ENCODE assay signal across 9 cellular contexts in the genomic region with DNA sequence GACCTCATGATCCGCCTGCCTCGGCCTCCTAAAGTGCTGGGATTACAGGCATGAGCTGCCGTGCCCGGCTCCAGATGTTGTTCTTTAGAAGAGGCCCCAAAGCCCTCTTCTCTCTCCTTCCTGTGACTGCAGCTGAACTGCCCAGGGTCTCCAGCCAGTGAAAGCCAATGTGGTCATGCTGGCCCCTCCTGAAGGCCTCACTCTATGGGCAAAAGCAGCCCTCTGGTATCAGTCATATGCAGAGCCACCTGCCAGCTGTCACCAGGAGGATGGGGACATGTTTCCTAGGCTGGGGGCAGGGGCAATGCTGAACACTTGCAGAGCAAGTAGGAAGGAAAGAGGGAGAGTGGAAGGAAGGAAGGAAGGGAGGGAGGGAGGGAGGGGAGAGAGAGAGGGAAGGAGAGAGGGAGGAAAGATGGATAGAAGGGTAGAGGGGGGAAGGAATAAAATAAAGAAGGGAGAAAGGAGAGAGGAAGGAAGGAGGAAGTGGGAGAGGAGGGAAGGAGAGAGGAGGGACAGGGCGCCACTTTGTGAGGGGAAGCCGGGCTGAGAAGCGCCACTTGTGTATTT. TPM values are rescaled to one million over a fixed set of nuclear protein-coding genes. Genes with fewer than 3 reads are reported as not detected.
DNase-seq lines count a peak whose midpoint lies in the region; ATAC-seq and TF ChIP-seq lines count a peak whose summit lies in the region.
"Had no signal": no experiment of that assay in that cellular context is flagged by ENCODE, and none has a peak within 500 bp of the region (broad histone marks: within the 10 kb centered on the region; RNA-seq: fewer than 3 reads in every experiment).

No MANE protein-coding gene starts in this region.

- H2BK12ac ChIP-seq in H9 (ENCODE audit: insufficient read length, low read depth, low read length) = no peak overlapping the region

- H3K79me2 ChIP-seq in H9 (ENCODE audit: insufficient read depth, low read length) (no peaks in the 10 kb centered on the region), hepatocyte (no peaks in the 10 kb centered on the region)

- no peaks in the 10 kb centered on the region for H3K36me3 Mint-ChIP-seq in H9 (ENCODE audit: insufficient read depth in 1 of 3, low read depth in 3 of 3)
- H3K36me3 Mint-ChIP-seq in T-helper 17 cell (ENCODE audit: low read depth) = no peaks in the 10 kb centered on the region

- H3K23ac ChIP-seq in H9 (ENCODE audit: insufficient read length, low read depth, low read length) = no peak overlapping the region

- DNase-seq in H9 = no peak
- no peak for DNase-seq in T-helper 17 cell
- no peak for DNase-seq in hepatocyte (ENCODE audit: low spot score)
- no peak for DNase-seq in NCI-H748 (lab: John Stamatoyannopoulos, UW; ENCODE audit: unreplicated experiment)
- no peak for DNase-seq in pons (ENCODE audit: low spot score)
- no peak for DNase-seq in epidermal melanocyte (ENCODE audit: insufficient read length, low spot score)
- DNase-seq: activated B cell treated with CpG ODN at 0.5 μM for 24 hours had no signal

- H2BK120ac ChIP-seq in H9 (ENCODE audit: low read depth, low read length, poor library complexity, severe bottlenecking) = no peak overlapping the region

- H3K27me3 Mint-ChIP-seq in H9 (ENCODE audit: low read depth) (peaks cover 2% of the 10 kb centered on the region; the same call in 1 of the 2 replicates), T-helper 17 cell (no peaks in the 10 kb centered on the region)

- H3K4me3 Mint-ChIP-seq in H9 (no peak overlapping the region), T-helper 17 cell (peak overlapping the region; percentile 75)

- no peak overlapping the region for H4K8ac ChIP-seq in H9 (replicated peaks; ENCODE audit: insufficient read length, low read depth, low read length)

- peaks cover 7% of the 10 kb centered on the region; the same call in 1 of the 2 replicates for H3K4me1 ChIP-seq in H9 (ENCODE audit: insufficient read depth, low read length)
- H3K4me1 ChIP-seq in hepatocyte (ENCODE audit: insufficient read depth) = peaks cover 18% of the 10 kb centered on the region

- H3K27ac ChIP-seq in H9 (ENCODE audit: insufficient read length, low read depth, low read length) (no peak overlapping the region), hepatocyte (peak overlapping the region; percentile 91), skin epidermis (peak overlapping the region; percentile 32 to 98 (median 86))

- no peaks in the 10 kb centered on the region for H3K79me1 ChIP-seq in H9 (ENCODE audit: insufficient read depth, low read depth, low read length, poor library complexity, severe bottlenecking)

- no peaks in the 10 kb centered on the region for H3K9me2 ChIP-seq in hepatocyte (replicated peaks; ENCODE audit: insufficient read depth)

- H3K4me1 Mint-ChIP-seq in H9 = peaks cover 24 to 33% of the 10 kb centered on the region in 2 experiments
- peaks cover 18% of the 10 kb centered on the region for H3K4me1 Mint-ChIP-seq in T-helper 17 cell

- no peak overlapping the region for H2BK15ac ChIP-seq in H9 (ENCODE audit: low read depth, low read length)

- no peak overlapping the region for H3K56ac ChIP-seq in H9 (ENCODE audit: insufficient read length, low read depth, low read length)

- H3K9me3 Mint-ChIP-seq in H9 = no peaks in the 10 kb centered on the region
- H3K9me3 Mint-ChIP-seq: activated B cell treated with CpG ODN at 0.5 μM for 24 hours had no signal

- H3K4me2 ChIP-seq in H9 (ENCODE audit: insufficient read depth, insufficient read length, low read length) = peak overlapping the region; percentile 20
- peak overlapping the region; percentile 40 for H3K4me2 ChIP-seq in hepatocyte

- H3K14ac ChIP-seq in H9 (ENCODE audit: insufficient read depth, low read length) = peak overlapping the region; percentile 36; the same call in 1 of the 2 replicates

- WGBS in H9 (ENCODE audit: extremely low coverage, insufficient read length, low lambda C conversion rate) = no CpG with 5 or more reads among the region's 7 CpGs
- WGBS in hepatocyte (ENCODE audit: low lambda C conversion rate, missing lambda C conversion rate) = 52% methylated on average over 7 of the region's 7 CpGs

- no peaks in the 10 kb centered on the region for H3K27me3 ChIP-seq in H9 (ENCODE audit: insufficient read depth, low read length)
- H3K27me3 ChIP-seq in hepatocyte = no peaks in the 10 kb centered on the region

- no peak overlapping the region for H2AK5ac ChIP-seq in H9 (ENCODE audit: insufficient read length, low read length)

- H3T11ph ChIP-seq in H9 (ENCODE audit: low read length) = no peak overlapping the region

- H4K20me1 ChIP-seq in H9 (ENCODE audit: control insufficient read depth, insufficient read depth, insufficient read length) (no peaks in the 10 kb centered on the region), hepatocyte (ENCODE audit: insufficient read depth, poor library complexity, severe bottlenecking) (no peaks in the 10 kb centered on the region)

- H2BK20ac ChIP-seq in H9 (ENCODE audit: low read depth, low read length, poor library complexity, severe bottlenecking) = no peak overlapping the region

- no peak overlapping the region for H2BK5ac ChIP-seq in H9 (ENCODE audit: insufficient read length, low read length)

- H3K4me3 ChIP-seq in hepatocyte = no peak overlapping the region
- no peak overlapping the region for H3K4me3 ChIP-seq in skin epidermis

- no peak overlapping the region for H2AFZ ChIP-seq in H9 (ENCODE audit: low read length)
- H2AFZ ChIP-seq in hepatocyte = no peak overlapping the region

- H3K23me2 ChIP-seq in H9 (ENCODE audit: insufficient read length, low read depth, low read length, poor library complexity, severe bottlenecking) = no peaks in the 10 kb centered on the region

- no peaks in the 10 kb centered on the region for H3K9me3 ChIP-seq in H9 (ENCODE audit: control insufficient read depth, low read depth, low read length)
- H3K9me3 ChIP-seq in T-helper 17 cell (ENCODE audit: control insufficient read depth, low read length, poor library complexity, severe bottlenecking) = no peaks in the 10 kb centered on the region
- H3K9me3 ChIP-seq in hepatocyte (ENCODE audit: low read depth) = no peaks in the 10 kb centered on the region

- H3K4ac ChIP-seq in H9 (ENCODE audit: low read depth, low read length) = no peak overlapping the region

- TF ChIP-seq CTCF in H9 (conservative IDR thresholded peaks at IDR 0.05) = no peak
- TF ChIP-seq CTCF in hepatocyte (IDR thresholded peaks at IDR 0.05; ENCODE audit: poor library complexity) = no peak

- ATAC-seq in T-helper 17 cell = no peak
- ATAC-seq in HG02973 (IDR thresholded peaks at IDR 0.05; ENCODE audit: unreplicated experiment) = no peak

- H4K91ac ChIP-seq in H9 (ENCODE audit: insufficient read length, low read depth, low read length) = no peak overlapping the region

- no peak overlapping the region for H3K9ac ChIP-seq in H9 (ENCODE audit: extremely low read depth, insufficient read length, low read length)

- H3K27ac Mint-ChIP-seq in H9 (no peak overlapping the region), T-helper 17 cell (peak overlapping the region; percentile 93)
- H3K27ac Mint-ChIP-seq: activated B cell treated with CpG ODN at 0.5 μM for 24 hours had no signal

- peak overlapping the region; percentile 60 for H3K18ac ChIP-seq in H9 (ENCODE audit: insufficient read length, low read depth, low read length)

- H4K5ac ChIP-seq in H9 (ENCODE audit: insufficient read length, low read depth, low read length) = no peak overlapping the region

- H3K36me3 ChIP-seq in hepatocyte (replicated peaks; ENCODE audit: insufficient read depth, low read depth) = no peaks in the 10 kb centered on the region

RNA-seq across cellular contexts. Expression of gene SOCS3, which starts 36.0 kb away (rescaled TPM):
- total RNA-seq in H9 (2021) (9.5 and 9.6 TPM in 2 replicates), T-helper 17 cell (100 to 1,000 TPM; 119 to 197 TPM), hepatocyte (130 and 172 TPM in 2 replicates)
- polyA plus RNA-seq in hepatocyte = 181 and 246 TPM in 2 replicates

RNA-seq across cellular contexts. Expression of gene PGS1, which starts 54.5 kb away (rescaled TPM):
- total RNA-seq in H9 (2021) = 41.8 and 45.7 TPM in 2 replicates
- total RNA-seq in T-helper 17 cell = 10 to 100 TPM; 47.5 to 54.9 TPM
- 30.4 and 36.0 TPM in 2 replicates for total RNA-seq in hepatocyte
- polyA plus RNA-seq in hepatocyte = 42.5 and 52.2 TPM in 2 replicates

Comparison
In these comparisons a context has a peak if more than half of its experiments do, and no peak if none do; other contexts are left out.
1. RNA of gene SOCS3, which starts 36.0 kb away (total RNA-seq): 119 to 197 TPM in T-helper 17 cell and 130 to 172 TPM in hepatocyte; 9.5 to 9.6 TPM in H9; every median in the first group is over 10 times any median in the second.